In the genomic region with DNA sequence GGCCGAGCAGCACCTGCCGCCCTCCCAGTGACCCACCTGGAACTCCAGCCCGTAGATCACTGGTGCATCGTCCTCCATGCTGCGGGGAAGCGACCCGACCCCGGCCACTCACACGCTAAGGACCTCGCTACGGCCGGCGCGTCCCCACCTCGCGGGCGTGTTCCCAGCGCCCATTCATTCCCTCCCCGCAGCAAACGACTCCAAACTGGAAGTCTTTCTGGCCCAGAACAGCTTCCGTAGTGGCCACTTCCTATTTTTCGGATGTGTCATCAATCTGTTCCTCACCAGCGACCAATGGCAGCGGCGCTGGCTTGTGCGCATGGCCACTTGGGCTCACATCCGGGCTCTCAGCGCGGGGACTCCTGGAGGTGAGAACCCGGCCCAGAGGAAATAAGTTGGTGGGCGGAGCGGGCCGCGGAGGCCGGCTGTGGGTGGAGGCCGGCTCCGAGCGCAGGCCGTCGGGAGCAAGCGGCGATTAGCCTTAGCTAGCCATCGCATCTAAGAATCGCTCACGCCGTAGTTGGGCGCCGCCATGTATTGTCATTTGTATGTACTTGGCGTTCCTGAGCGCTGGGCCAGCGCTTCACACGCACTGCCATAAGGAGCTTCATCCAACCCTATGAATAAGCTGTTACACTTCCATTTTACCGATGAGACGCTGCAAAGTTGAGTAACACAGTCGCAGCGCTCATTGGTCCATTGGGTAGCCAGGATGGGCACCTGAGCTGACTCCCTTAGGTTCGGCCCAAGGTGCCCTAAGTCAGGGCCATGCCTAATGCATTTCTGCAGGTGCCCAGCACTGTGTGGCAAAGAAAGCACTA, we compare ENCODE assay signal across 1 cellular context.
TF ChIP-seq lines count a peak whose summit lies in the region.

A gene (minus strand): TSS at position 207 of the 821 bp plus-strand sequence. CDS start 129 bp downstream, at position 78.

TF ChIP-seq in HepG2, 621 proteins besides CTCF, POLR2A, EP300 and RAD21 (continued from another document and continues in another):
- TF ChIP-seq, protein P1, sequence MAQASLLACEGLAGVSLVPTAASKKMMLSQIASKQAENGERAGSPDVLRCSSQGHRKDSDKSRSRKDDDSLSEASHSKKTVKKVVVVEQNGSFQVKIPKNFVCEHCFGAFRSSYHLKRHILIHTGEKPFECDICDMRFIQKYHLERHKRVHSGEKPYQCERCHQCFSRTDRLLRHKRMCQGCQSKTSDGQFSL (CRISPR knock-in tag; IDR thresholded peaks at IDR 0.05): no peak
- TF ChIP-seq, protein P2, sequence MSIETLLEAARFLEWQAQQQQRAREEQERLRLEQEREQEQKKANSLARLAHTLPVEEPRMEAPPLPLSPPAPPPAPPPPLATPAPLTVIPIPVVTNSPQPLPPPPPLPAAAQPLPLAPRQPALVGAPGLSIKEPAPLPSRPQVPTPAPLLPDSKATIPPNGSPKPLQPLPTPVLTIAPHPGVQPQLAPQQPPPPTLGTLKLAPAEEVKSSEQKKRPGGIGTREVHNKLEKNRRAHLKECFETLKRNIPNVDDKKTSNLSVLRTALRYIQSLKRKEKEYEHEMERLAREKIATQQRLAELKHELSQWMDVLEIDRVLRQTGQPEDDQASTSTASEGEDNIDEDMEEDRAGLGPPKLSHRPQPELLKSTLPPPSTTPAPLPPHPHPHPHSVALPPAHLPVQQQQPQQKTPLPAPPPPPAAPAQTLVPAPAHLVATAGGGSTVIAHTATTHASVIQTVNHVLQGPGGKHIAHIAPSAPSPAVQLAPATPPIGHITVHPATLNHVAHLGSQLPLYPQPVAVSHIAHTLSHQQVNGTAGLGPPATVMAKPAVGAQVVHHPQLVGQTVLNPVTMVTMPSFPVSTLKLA (IDR thresholded peaks at IDR 0.05): peak; percentile 53
- TF ChIP-seq, protein P3, sequence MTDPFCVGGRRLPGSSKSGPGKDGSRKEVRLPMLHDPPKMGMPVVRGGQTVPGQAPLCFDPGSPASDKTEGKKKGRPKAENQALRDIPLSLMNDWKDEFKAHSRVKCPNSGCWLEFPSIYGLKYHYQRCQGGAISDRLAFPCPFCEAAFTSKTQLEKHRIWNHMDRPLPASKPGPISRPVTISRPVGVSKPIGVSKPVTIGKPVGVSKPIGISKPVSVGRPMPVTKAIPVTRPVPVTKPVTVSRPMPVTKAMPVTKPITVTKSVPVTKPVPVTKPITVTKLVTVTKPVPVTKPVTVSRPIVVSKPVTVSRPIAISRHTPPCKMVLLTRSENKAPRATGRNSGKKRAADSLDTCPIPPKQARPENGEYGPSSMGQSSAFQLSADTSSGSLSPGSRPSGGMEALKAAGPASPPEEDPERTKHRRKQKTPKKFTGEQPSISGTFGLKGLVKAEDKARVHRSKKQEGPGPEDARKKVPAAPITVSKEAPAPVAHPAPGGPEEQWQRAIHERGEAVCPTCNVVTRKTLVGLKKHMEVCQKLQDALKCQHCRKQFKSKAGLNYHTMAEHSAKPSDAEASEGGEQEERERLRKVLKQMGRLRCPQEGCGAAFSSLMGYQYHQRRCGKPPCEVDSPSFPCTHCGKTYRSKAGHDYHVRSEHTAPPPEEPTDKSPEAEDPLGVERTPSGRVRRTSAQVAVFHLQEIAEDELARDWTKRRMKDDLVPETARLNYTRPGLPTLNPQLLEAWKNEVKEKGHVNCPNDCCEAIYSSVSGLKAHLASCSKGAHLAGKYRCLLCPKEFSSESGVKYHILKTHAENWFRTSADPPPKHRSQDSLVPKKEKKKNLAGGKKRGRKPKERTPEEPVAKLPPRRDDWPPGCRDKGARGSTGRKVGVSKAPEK (CRISPR knock-in tag; IDR thresholded peaks at IDR 0.05; ENCODE audit: borderline replicate concordance): no peak
- TF ChIP-seq, protein P4, sequence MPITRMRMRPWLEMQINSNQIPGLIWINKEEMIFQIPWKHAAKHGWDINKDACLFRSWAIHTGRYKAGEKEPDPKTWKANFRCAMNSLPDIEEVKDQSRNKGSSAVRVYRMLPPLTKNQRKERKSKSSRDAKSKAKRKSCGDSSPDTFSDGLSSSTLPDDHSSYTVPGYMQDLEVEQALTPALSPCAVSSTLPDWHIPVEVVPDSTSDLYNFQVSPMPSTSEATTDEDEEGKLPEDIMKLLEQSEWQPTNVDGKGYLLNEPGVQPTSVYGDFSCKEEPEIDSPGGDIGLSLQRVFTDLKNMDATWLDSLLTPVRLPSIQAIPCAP (CRISPR knock-in tag; IDR thresholded peaks at IDR 0.05; ENCODE audit: low read depth): no peak
- peak; percentile 96 for TF ChIP-seq KDM5A (IDR thresholded peaks at IDR 0.05; ENCODE audit: borderline replicate concordance, low read length)
- TF ChIP-seq ZNF850 (CRISPR knock-in tag; conservative IDR thresholded peaks at IDR 0.05): no peak
- TF ChIP-seq, protein P5, sequence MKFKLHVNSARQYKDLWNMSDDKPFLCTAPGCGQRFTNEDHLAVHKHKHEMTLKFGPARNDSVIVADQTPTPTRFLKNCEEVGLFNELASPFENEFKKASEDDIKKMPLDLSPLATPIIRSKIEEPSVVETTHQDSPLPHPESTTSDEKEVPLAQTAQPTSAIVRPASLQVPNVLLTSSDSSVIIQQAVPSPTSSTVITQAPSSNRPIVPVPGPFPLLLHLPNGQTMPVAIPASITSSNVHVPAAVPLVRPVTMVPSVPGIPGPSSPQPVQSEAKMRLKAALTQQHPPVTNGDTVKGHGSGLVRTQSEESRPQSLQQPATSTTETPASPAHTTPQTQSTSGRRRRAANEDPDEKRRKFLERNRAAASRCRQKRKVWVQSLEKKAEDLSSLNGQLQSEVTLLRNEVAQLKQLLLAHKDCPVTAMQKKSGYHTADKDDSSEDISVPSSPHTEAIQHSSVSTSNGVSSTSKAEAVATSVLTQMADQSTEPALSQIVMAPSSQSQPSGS (CRISPR knock-in tag; IDR thresholded peaks at IDR 0.05): peak; percentile 68
- TF ChIP-seq ZNF556 (CRISPR knock-in tag; IDR thresholded peaks at IDR 0.05; ENCODE audit: borderline replicate concordance): peak; percentile 91; the same call in 1 of the 2 replicates
- peak; percentile 95 for TF ChIP-seq PHF8 (CRISPR knock-in tag; IDR thresholded peaks at IDR 0.05)
- TF ChIP-seq ZBTB1 (CRISPR knock-in tag; IDR thresholded peaks at IDR 0.05; ENCODE audit: borderline replicate concordance): no peak
- TF ChIP-seq RORA (CRISPR knock-in tag; IDR thresholded peaks at IDR 0.05): no peak
- TF ChIP-seq ZZZ3 (CRISPR knock-in tag; IDR thresholded peaks at IDR 0.05; ENCODE audit: borderline replicate concordance): peak; percentile 98; the same call in 1 of the 2 replicates
- TF ChIP-seq BCL6 (CRISPR knock-in tag; IDR thresholded peaks at IDR 0.05): peak; percentile 53
- peak; percentile 95 for TF ChIP-seq SPEN (CRISPR knock-in tag; IDR thresholded peaks at IDR 0.05; ENCODE audit: low read depth)
- no peak for TF ChIP-seq ZNF326 (CRISPR knock-in tag; IDR thresholded peaks at IDR 0.05; ENCODE audit: borderline replicate concordance)
- TF ChIP-seq, protein P6, sequence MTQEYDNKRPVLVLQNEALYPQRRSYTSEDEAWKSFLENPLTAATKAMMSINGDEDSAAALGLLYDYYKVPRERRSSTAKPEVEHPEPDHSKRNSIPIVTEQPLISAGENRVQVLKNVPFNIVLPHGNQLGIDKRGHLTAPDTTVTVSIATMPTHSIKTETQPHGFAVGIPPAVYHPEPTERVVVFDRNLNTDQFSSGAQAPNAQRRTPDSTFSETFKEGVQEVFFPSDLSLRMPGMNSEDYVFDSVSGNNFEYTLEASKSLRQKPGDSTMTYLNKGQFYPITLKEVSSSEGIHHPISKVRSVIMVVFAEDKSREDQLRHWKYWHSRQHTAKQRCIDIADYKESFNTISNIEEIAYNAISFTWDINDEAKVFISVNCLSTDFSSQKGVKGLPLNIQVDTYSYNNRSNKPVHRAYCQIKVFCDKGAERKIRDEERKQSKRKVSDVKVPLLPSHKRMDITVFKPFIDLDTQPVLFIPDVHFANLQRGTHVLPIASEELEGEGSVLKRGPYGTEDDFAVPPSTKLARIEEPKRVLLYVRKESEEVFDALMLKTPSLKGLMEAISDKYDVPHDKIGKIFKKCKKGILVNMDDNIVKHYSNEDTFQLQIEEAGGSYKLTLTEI (CRISPR knock-in tag; conservative IDR thresholded peaks at IDR 0.05): no peak
- TF ChIP-seq NKX3-1 (CRISPR knock-in tag; IDR thresholded peaks at IDR 0.05): no peak
- TF ChIP-seq ZNF382 (CRISPR knock-in tag; IDR thresholded peaks at IDR 0.05; ENCODE audit: borderline replicate concordance): no peak
- TF ChIP-seq ZFP36L1 (CRISPR knock-in tag; IDR thresholded peaks at IDR 0.05): peak; percentile 22; the same call in 1 of the 2 replicates
- TF ChIP-seq ZEB1 (IDR thresholded peaks at IDR 0.05; ENCODE audit: insufficient replicate concordance, low read depth): peak; percentile 23
- TF ChIP-seq SKI (IDR thresholded peaks at IDR 0.05; ENCODE audit: partially characterized antibody): no peak
- TF ChIP-seq, protein P7, sequence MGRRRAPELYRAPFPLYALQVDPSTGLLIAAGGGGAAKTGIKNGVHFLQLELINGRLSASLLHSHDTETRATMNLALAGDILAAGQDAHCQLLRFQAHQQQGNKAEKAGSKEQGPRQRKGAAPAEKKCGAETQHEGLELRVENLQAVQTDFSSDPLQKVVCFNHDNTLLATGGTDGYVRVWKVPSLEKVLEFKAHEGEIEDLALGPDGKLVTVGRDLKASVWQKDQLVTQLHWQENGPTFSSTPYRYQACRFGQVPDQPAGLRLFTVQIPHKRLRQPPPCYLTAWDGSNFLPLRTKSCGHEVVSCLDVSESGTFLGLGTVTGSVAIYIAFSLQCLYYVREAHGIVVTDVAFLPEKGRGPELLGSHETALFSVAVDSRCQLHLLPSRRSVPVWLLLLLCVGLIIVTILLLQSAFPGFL (CRISPR knock-in tag; IDR thresholded peaks at IDR 0.05): no peak
- TF ChIP-seq ZNF605 (CRISPR knock-in tag; IDR thresholded peaks at IDR 0.05): peak; percentile 94; the same call in 1 of the 2 replicates
- TF ChIP-seq ELF4 (CRISPR knock-in tag; IDR thresholded peaks at IDR 0.05; ENCODE audit: borderline replicate concordance): peak; percentile 95
- TF ChIP-seq MZF1 (CRISPR knock-in tag; IDR thresholded peaks at IDR 0.05; ENCODE audit: borderline replicate concordance): peak; percentile 70; the same call in 1 of the 2 replicates
- peak; percentile 96 for TF ChIP-seq ASH2L (IDR thresholded peaks at IDR 0.05; ENCODE audit: insufficient read length, low read depth, low read length)
- TF ChIP-seq, protein P8, sequence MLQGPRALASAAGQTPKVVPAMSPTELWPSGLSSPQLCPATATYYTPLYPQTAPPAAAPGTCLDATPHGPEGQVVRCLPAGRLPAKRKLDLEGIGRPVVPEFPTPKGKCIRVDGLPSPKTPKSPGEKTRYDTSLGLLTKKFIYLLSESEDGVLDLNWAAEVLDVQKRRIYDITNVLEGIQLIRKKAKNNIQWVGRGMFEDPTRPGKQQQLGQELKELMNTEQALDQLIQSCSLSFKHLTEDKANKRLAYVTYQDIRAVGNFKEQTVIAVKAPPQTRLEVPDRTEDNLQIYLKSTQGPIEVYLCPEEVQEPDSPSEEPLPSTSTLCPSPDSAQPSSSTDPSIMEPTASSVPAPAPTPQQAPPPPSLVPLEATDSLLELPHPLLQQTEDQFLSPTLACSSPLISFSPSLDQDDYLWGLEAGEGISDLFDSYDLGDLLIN (CRISPR knock-in tag; IDR thresholded peaks at IDR 0.05; ENCODE audit: borderline replicate concordance): no peak
- TF ChIP-seq ZNF7 (CRISPR knock-in tag; IDR thresholded peaks at IDR 0.05): no peak
- TF ChIP-seq, protein P9, sequence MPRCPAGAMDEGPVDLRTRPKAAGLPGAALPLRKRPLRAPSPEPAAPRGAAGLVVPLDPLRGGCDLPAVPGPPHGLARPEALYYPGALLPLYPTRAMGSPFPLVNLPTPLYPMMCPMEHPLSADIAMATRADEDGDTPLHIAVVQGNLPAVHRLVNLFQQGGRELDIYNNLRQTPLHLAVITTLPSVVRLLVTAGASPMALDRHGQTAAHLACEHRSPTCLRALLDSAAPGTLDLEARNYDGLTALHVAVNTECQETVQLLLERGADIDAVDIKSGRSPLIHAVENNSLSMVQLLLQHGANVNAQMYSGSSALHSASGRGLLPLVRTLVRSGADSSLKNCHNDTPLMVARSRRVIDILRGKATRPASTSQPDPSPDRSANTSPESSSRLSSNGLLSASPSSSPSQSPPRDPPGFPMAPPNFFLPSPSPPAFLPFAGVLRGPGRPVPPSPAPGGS (CRISPR knock-in tag; IDR thresholded peaks at IDR 0.05): peak; percentile 91
- TF ChIP-seq ZNF75D (CRISPR knock-in tag; IDR thresholded peaks at IDR 0.05; ENCODE audit: borderline replicate concordance): no peak
- TF ChIP-seq ZNF263 (CRISPR knock-in tag; IDR thresholded peaks at IDR 0.05): no peak; the same call in none of the 2 replicates
- peak; percentile 90; the same call in 1 of the 2 replicates for TF ChIP-seq NCOA1 (CRISPR knock-in tag; IDR thresholded peaks at IDR 0.05)
- TF ChIP-seq ZBTB7A (CRISPR knock-in tag; IDR thresholded peaks at IDR 0.05): peak; percentile 92
- TF ChIP-seq, protein P10, sequence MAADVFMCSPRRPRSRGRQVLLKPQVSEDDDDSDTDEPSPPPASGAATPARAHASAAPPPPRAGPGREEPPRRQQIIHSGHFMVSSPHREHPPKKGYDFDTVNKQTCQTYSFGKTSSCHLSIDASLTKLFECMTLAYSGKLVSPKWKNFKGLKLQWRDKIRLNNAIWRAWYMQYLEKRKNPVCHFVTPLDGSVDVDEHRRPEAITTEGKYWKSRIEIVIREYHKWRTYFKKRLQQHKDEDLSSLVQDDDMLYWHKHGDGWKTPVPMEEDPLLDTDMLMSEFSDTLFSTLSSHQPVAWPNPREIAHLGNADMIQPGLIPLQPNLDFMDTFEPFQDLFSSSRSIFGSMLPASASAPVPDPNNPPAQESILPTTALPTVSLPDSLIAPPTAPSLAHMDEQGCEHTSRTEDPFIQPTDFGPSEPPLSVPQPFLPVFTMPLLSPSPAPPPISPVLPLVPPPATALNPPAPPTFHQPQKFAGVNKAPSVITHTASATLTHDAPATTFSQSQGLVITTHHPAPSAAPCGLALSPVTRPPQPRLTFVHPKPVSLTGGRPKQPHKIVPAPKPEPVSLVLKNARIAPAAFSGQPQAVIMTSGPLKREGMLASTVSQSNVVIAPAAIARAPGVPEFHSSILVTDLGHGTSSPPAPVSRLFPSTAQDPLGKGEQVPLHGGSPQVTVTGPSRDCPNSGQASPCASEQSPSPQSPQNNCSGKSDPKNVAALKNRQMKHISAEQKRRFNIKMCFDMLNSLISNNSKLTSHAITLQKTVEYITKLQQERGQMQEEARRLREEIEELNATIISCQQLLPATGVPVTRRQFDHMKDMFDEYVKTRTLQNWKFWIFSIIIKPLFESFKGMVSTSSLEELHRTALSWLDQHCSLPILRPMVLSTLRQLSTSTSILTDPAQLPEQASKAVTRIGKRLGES (CRISPR knock-in tag; IDR thresholded peaks at IDR 0.05; ENCODE audit: borderline replicate concordance): no peak
- no peak for TF ChIP-seq RFX1 (IDR thresholded peaks at IDR 0.05)
- TF ChIP-seq ZNF562 (CRISPR knock-in tag; IDR thresholded peaks at IDR 0.05; ENCODE audit: borderline replicate concordance): no peak
- TF ChIP-seq SUZ12 (IDR thresholded peaks at IDR 0.05; ENCODE audit: low read depth, low read length): no peak
- TF ChIP-seq ZSCAN20 (CRISPR knock-in tag; IDR thresholded peaks at IDR 0.05; ENCODE audit: borderline replicate concordance): no peak
- TF ChIP-seq SIN3A (IDR thresholded peaks at IDR 0.05; ENCODE audit: borderline replicate concordance, low read depth, low read length): peak; percentile 99
- TF ChIP-seq PCBP2 (optimal IDR thresholded peaks at IDR 0.05; ENCODE audit: low read depth, low read length, poor library complexity, severe bottlenecking): no peak
- TF ChIP-seq GLI4 (CRISPR knock-in tag; IDR thresholded peaks at IDR 0.05; ENCODE audit: borderline replicate concordance): no peak
- TF ChIP-seq ZSCAN29 (CRISPR knock-in tag; conservative IDR thresholded peaks at IDR 0.05): peak; percentile 84; the same call in 1 of the 2 replicates
- TF ChIP-seq ZNF552 (CRISPR knock-in tag; IDR thresholded peaks at IDR 0.05; ENCODE audit: borderline replicate concordance): 0 out of 2 replicates have a peak, but pooled peaks have one; percentile 62
